In genomic region chr5:80411589-80412219, GRCh38 we compare ENCODE assay signal across 25 cellular contexts. TPM values are rescaled to one million over a fixed set of nuclear protein-coding genes. Genes with fewer than 3 reads are reported as not detected.
DNase-seq lines count a peak whose midpoint lies in the region; ATAC-seq and TF ChIP-seq lines count a peak whose summit lies in the region.
"Had no signal": no experiment of that assay in that cellular context is flagged by ENCODE, and none has a peak within 500 bp of the region (broad histone marks: within the 10 kb centered on the region; RNA-seq: fewer than 3 reads in every experiment).

No MANE protein-coding gene starts in this region.

- H3K36me3 Mint-ChIP-seq in dendritic cell treated with granulocyte-macrophage colony-stimulating factor and Interleukin-4, amounts not matched to agents 40 ng/mL and 50 ng/mL, for 4 days (ENCODE audit: low read depth) = peaks cover 70% of the 10 kb centered on the region
- H3K36me3 Mint-ChIP-seq in nephron progenitor cell (ENCODE audit: low read depth) = peaks cover 51% of the 10 kb centered on the region

- H2BK20ac ChIP-seq in IMR-90 (ENCODE audit: low read depth, low read length) = no peak overlapping the region

- H3K56ac ChIP-seq in IMR-90 (ENCODE audit: extremely low read depth, insufficient read depth, low read length) = no peak overlapping the region

- H2BK5ac ChIP-seq in IMR-90 (ENCODE audit: low read depth, low read length, poor library complexity, severe bottlenecking) = no peak overlapping the region

- no peak overlapping the region for H2BK120ac ChIP-seq in IMR-90 (ENCODE audit: low read depth, low read length)

- TF ChIP-seq RAD21 in IMR-90 (IDR thresholded peaks at IDR 0.05; ENCODE audit: low read length) = no peak

- no peak overlapping the region for H2AK5ac ChIP-seq in IMR-90 (ENCODE audit: low read depth, low read length)

- H3K9me3 ChIP-seq in IMR-90 (ENCODE audit: control insufficient read depth, insufficient read depth, low read length) = no peaks in the 10 kb centered on the region
- H3K9me3 ChIP-seq: esophagus muscularis mucosa, gastroesophageal sphincter, lower lobe of right lung had no signal

- H2BK15ac ChIP-seq in IMR-90 (ENCODE audit: low read depth, low read length) = no peak overlapping the region

- H2AK9ac ChIP-seq in IMR-90 (replicated peaks; ENCODE audit: low read depth, low read length, poor library complexity) = no peak overlapping the region

- peaks cover 54% of the 10 kb centered on the region for H3K4me1 Mint-ChIP-seq in dendritic cell treated with granulocyte-macrophage colony-stimulating factor and Interleukin-4, amounts not matched to agents 40 ng/mL and 50 ng/mL, for 4 days (ENCODE audit: low read depth)
- H3K4me1 Mint-ChIP-seq in nephron progenitor cell = peaks cover 29% of the 10 kb centered on the region

- H4K8ac ChIP-seq in IMR-90 (ENCODE audit: low read depth in 2 of 2, low read length in 2 of 2) = no peak overlapping the region

- POLR2A ChIA-PET in IMR-90 (lab: Charles Lee; ENCODE audit: unreplicated experiment) (no interaction called here), GM10248 (lab: Yijun Ruan, JAX) (no interaction called here)

- DNase-seq in EH (ENCODE audit: low read depth) = peak; percentile 10
- DNase-seq in IMR-90 = peak; percentile 7
- no peak for DNase-seq in nephron progenitor cell
- no peak for DNase-seq in GM10248 (ENCODE audit: extremely low spot score)
- no peak for DNase-seq in NCI-H226
- DNase-seq: activated CD4-positive, alpha-beta T cell treated with anti-CD3 and anti-CD28 coated beads for 48 hours; activated naive CD4-positive, alpha-beta T cell; activated T-cell treated with anti-CD3 and anti-CD28 coated beads, Interleukin-2, amount 50 U/mL, for 48 hours; brain microvascular endothelial cell; endodermal cell; H7; lower lobe of right lung; NCI-H2081; NK-92 treated with Interleukin-12 subunit alpha and Interleukin-12 subunit beta, amount 100 ng/mL, for 24 hours; nucleus accumbens; small intestine; stimulated activated CD4-positive, alpha-beta T cell treated with anti-CD3 and anti-CD28 coated beads, Interleukin-2, amount 100 ng/mL, for 24 hours; upper lobe of left lung had no signal

- H3K9ac ChIP-seq in IMR-90 (ENCODE audit: low read depth, low read length) = no peak overlapping the region

- dilution Hi-C loops in IMR-90 (cut with HindIII; ENCODE audit: low sequenced_read_pairs, unreplicated experiment) = no loop called here

- peaks cover 6 to 24% of the 10 kb centered on the region in 2 experiments for H3K79me1 ChIP-seq in IMR-90 (ENCODE audit: low read depth in 1 of 2, low read length in 2 of 2)

- H3K14ac ChIP-seq in IMR-90 (replicated peaks; ENCODE audit: low read depth, low read length) = no peak overlapping the region

- TF ChIP-seq POLR2A in IMR-90 (IDR thresholded peaks at IDR 0.05; ENCODE audit: low read depth, low read length) = no peak
- no peak for TF ChIP-seq POLR2A in GM18505 (IDR thresholded peaks at IDR 0.05; ENCODE audit: borderline replicate concordance, extremely low read depth, insufficient read depth, insufficient read length)

- H3K23ac ChIP-seq in IMR-90 (ENCODE audit: low read depth, low read length) = no peak overlapping the region

- H3K27ac ChIP-seq in IMR-90 (ENCODE audit: insufficient read depth, low read length) = no peak overlapping the region
- H3K27ac ChIP-seq: brain microvascular endothelial cell, esophagus muscularis mucosa, gastroesophageal sphincter, lower lobe of right lung, upper lobe of left lung had no signal

- H3K4me3 ChIP-seq in IMR-90 (ENCODE audit: insufficient read depth, low read depth, low read length) = no peak overlapping the region
- H3K4me3 ChIP-seq: esophagus muscularis mucosa, gastroesophageal sphincter, lower lobe of right lung, upper lobe of left lung had no signal

- peaks cover 4% of the 10 kb centered on the region; the same call in 1 of the 2 replicates for H4K20me1 ChIP-seq in IMR-90 (ENCODE audit: insufficient read depth, low read length)

- no peaks in the 10 kb centered on the region for H3K9me3 Mint-ChIP-seq in dendritic cell treated with granulocyte-macrophage colony-stimulating factor and Interleukin-4, amounts not matched to agents 40 ng/mL and 50 ng/mL, for 4 days
- H3K9me3 Mint-ChIP-seq in nephron progenitor cell = peaks cover 6% of the 10 kb centered on the region
- H3K9me3 Mint-ChIP-seq: endodermal cell, IgD-negative memory B cell had no signal

- H3K4ac ChIP-seq in IMR-90 (ENCODE audit: low read depth, low read length) = no peak overlapping the region

- no peak overlapping the region for H4K5ac ChIP-seq in IMR-90 (ENCODE audit: low read depth, low read length)

- WGBS in IMR-90 (ENCODE audit: extremely low coverage in 2 of 2, insufficient read length in 1 of 2), 2 experiments = 100% methylated on average over 1 of the region's 3 CpGs; no CpG with 5 or more reads in 1 of the 2 experiments

- H2AFZ ChIP-seq in IMR-90 (replicated peaks; ENCODE audit: low read length, poor library complexity) = no peak overlapping the region

- no peaks in the 10 kb centered on the region for H3K27me3 ChIP-seq in IMR-90 (ENCODE audit: control insufficient read depth, insufficient read depth, low read length)
- H3K27me3 ChIP-seq: brain microvascular endothelial cell, esophagus muscularis mucosa, gastroesophageal sphincter, upper lobe of left lung had no signal

- peaks cover 4% of the 10 kb centered on the region; the same call in 1 of the 2 replicates for H3K36me3 ChIP-seq in IMR-90 (ENCODE audit: control insufficient read depth, insufficient read depth, low read length)
- H3K36me3 ChIP-seq: brain microvascular endothelial cell, esophagus muscularis mucosa, gastroesophageal sphincter, lower lobe of right lung, upper lobe of left lung had no signal

- in situ Hi-C loops in IMR-90 (cut with MboI; ENCODE audit: low sequenced_read_pairs) = no loop called here

- intact Hi-C loops in IMR-90 (cut with micrococcal nuclease) = no loop called here
- intact Hi-C loops in dendritic cell treated with granulocyte-macrophage colony-stimulating factor and Interleukin-4, amounts not matched to agents 40 ng/mL and 50 ng/mL, for 4 days (cut with micrococcal nuclease) = loop anchor here (5.0 kb wide), 1 partner anchor 36 kb away; no protein-coding TSS in a partner anchor

- TF ChIP-seq CTCF in IMR-90 (conservative IDR thresholded peaks at IDR 0.05; ENCODE audit: low read depth, low read length) (no peak), nephron progenitor cell (IDR thresholded peaks at IDR 0.05) (no peak), GM10248 (IDR thresholded peaks at IDR 0.05; ENCODE audit: control extremely low read depth, extremely low read depth, low read depth, missing control alignments) (no peak)

- no TSS peak for BruUV-seq in IMR-90 (replicated peaks; lab: Mats Ljungman, UMichigan)

- no peak overlapping the region for H3K4me3 Mint-ChIP-seq in dendritic cell treated with granulocyte-macrophage colony-stimulating factor and Interleukin-4, amounts not matched to agents 40 ng/mL and 50 ng/mL, for 4 days
- peak overlapping the region; percentile 19 for H3K4me3 Mint-ChIP-seq in nephron progenitor cell
- H3K4me3 Mint-ChIP-seq: CD14-positive monocyte, endodermal cell had no signal

- H4K91ac ChIP-seq in IMR-90 (ENCODE audit: insufficient read depth, low read depth, low read length) = no peak overlapping the region

- H3K4me1 ChIP-seq in IMR-90 (ENCODE audit: control insufficient read depth, insufficient read depth, low read length) = peaks cover 3% of the 10 kb centered on the region; the same call in 1 of the 2 replicates

- CTCF ChIA-PET in IMR-90 (lab: Yijun Ruan, JAX) (no interaction called here), GM10248 (lab: Yijun Ruan, JAX) (interaction anchor here (1.2 kb wide), 1 partner anchor 10 kb away, joined by 4 read pairs; no protein-coding TSS in a partner anchor)

- H3K4me2 ChIP-seq in IMR-90 (ENCODE audit: low read depth, low read length) = no peak overlapping the region

- ATAC-seq in IMR-90 (ENCODE audit: low read depth) = no peak
- no peak for ATAC-seq in GM18505 (IDR thresholded peaks at IDR 0.05; ENCODE audit: unreplicated experiment)
- ATAC-seq in HG02840 (IDR thresholded peaks at IDR 0.05; ENCODE audit: low FRiP score, unreplicated experiment) = no peak
- ATAC-seq: gastroesophageal sphincter, lower lobe of right lung had no signal

- H3K27me3 Mint-ChIP-seq in dendritic cell treated with granulocyte-macrophage colony-stimulating factor and Interleukin-4, amounts not matched to agents 40 ng/mL and 50 ng/mL, for 4 days = no peaks in the 10 kb centered on the region
- H3K27me3 Mint-ChIP-seq in nephron progenitor cell (ENCODE audit: low read depth, poor library complexity) = peaks cover 3% of the 10 kb centered on the region
- H3K27me3 Mint-ChIP-seq: IgD-negative memory B cell had no signal

- H3K9me1 ChIP-seq in IMR-90 (ENCODE audit: insufficient read depth, low read length) = 0 out of 2 replicates have a peak, but pooled peaks cover 4% of the 10 kb centered on the region

- no peak overlapping the region for H3K18ac ChIP-seq in IMR-90 (ENCODE audit: low read depth, low read length)

- H3K27ac Mint-ChIP-seq in dendritic cell treated with granulocyte-macrophage colony-stimulating factor and Interleukin-4, amounts not matched to agents 40 ng/mL and 50 ng/mL, for 4 days = peak overlapping the region; percentile 38
- peak overlapping the region; percentile 13 for H3K27ac Mint-ChIP-seq in nephron progenitor cell
- H3K27ac Mint-ChIP-seq: endodermal cell, IgD-negative memory B cell had no signal

TF ChIP-seq in IMR-90, 13 proteins besides CTCF, POLR2A, EP300 and RAD21:
- no peak for TF ChIP-seq RCOR1 (IDR thresholded peaks at IDR 0.05; ENCODE audit: insufficient replicate concordance, low read length)
- TF ChIP-seq MXI1 (IDR thresholded peaks at IDR 0.05; ENCODE audit: borderline replicate concordance, low read depth, low read length) = no peak
- no peak for TF ChIP-seq USF2 (IDR thresholded peaks at IDR 0.05; ENCODE audit: low read depth, low read length)
- no peak for TF ChIP-seq CHD1 (IDR thresholded peaks at IDR 0.05; ENCODE audit: low read depth, low read length)

RNA-seq across cellular contexts. Expression of gene ZFYVE16, which starts 3.8 kb away (rescaled TPM):
- 11.1 and 19.4 TPM in 2 replicates for total RNA-seq in IMR-90 (2012; rRNA removed)
- polyA plus RNA-seq in IMR-90 (2012; rRNA removed) = 4.0 and 5.3 TPM in 2 replicates
- 0.45 and 0.51 TPM in 2 replicates for polyA plus RNA-seq in IMR-90 (2012; cell fraction: cytosol; rRNA removed)
- polyA plus RNA-seq in IMR-90 (2012; cell fraction: nucleus; rRNA removed; ENCODE audit: low replicate concordance) = 1.0 and 10.2 TPM in 2 replicates

Comparison
In these comparisons a context has a peak if more than half of its experiments do, and no peak if none do; other contexts are left out.
1. DNase-seq: peak in EH (single experiment) and IMR-90 (single experiment); none in nephron progenitor cell (single experiment), GM10248 (single experiment) and NCI-H226 (single experiment).